In the genomic region with DNA sequence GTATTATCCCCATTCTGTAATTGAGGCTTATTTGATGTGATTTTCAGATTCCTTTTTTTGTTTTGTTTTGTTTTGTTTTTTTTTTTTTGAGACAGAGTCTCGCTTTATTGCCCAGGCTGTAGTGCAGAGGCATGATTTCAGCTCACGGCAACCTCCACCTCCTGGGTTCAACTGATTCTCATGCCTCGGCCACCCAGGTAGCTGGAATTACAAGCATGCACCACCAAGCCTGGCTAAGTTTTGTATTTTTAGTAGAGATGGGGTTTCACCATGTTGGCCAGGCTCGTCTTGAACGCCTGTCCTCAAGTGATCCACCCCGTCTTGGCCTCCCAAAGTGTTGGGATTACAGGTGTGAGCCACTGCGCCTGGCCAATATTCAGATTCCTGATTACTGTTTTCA, we compare ENCODE assay signal across 6 cellular contexts.
DNase-seq lines count a peak whose midpoint lies in the region; ATAC-seq and TF ChIP-seq lines count a peak whose summit lies in the region.
"Not testable (repeated sequence)": the region's sequence is repeated elsewhere in the genome, so short reads cannot be mapped to it uniquely, and the experiment has no call there.

No MANE protein-coding gene starts in this region.

- not testable (repeated sequence) for H3K4ac ChIP-seq in H9 (ENCODE audit: low read depth, low read length)

- not testable (repeated sequence) for ATAC-seq in T-helper 17 cell
- peak in 1 of 4 donors; percentile 9 for ATAC-seq in psoas muscle

- H3K9me3 Mint-ChIP-seq in H9; chondrocyte (ENCODE audit: low read depth): not testable (repeated sequence)

- not testable (repeated sequence) for H3K18ac ChIP-seq in H9 (ENCODE audit: insufficient read length, low read depth, low read length)

- peaks cover 1 to 36% (median 26%) of the 10 kb centered on the region in 3 experiments; a peak in 6 of 7 replicates for H3K36me3 Mint-ChIP-seq in H9 (ENCODE audit: insufficient read depth in 1 of 3, low read depth in 3 of 3)
- not testable (repeated sequence) for H3K36me3 Mint-ChIP-seq in T-helper 17 cell (ENCODE audit: low read depth); chondrocyte (ENCODE audit: low read depth)

- not testable (repeated sequence) for H3K27me3 Mint-ChIP-seq in H9 (ENCODE audit: low read depth); T-helper 17 cell; chondrocyte (ENCODE audit: low read depth)

- not testable (repeated sequence) for H3K27me3 ChIP-seq in H9 (ENCODE audit: insufficient read depth, low read length); cardiac muscle cell; psoas muscle (ENCODE audit: insufficient read depth in 3 of 3, low read length in 2 of 3)

- not testable (repeated sequence) for H3K27ac ChIP-seq in H9 (ENCODE audit: insufficient read length, low read depth, low read length)
- peak overlapping the region; percentile 7 for H3K27ac ChIP-seq in cardiac muscle cell
- H3K27ac ChIP-seq in psoas muscle, result peak overlapping the region; percentile 24

- not testable (repeated sequence) for H2BK120ac ChIP-seq in H9 (ENCODE audit: low read depth, low read length, poor library complexity, severe bottlenecking)

- not testable (repeated sequence) for H2BK12ac ChIP-seq in H9 (ENCODE audit: insufficient read length, low read depth, low read length)

- not testable (repeated sequence) for H4K20me1 ChIP-seq in H9 (ENCODE audit: control insufficient read depth, insufficient read depth, insufficient read length)

- not testable (repeated sequence) for H4K8ac ChIP-seq in H9 (replicated peaks; ENCODE audit: insufficient read length, low read depth, low read length)

- H3K27ac Mint-ChIP-seq in H9, result peak overlapping the region; percentile 0 to 88 (median 38); a peak in 5 of 7 replicates
- H3K27ac Mint-ChIP-seq in T-helper 17 cell, result peak overlapping the region; percentile 70
- peak overlapping the region; percentile 80 for H3K27ac Mint-ChIP-seq in chondrocyte (ENCODE audit: unreplicated experiment)

- not testable (repeated sequence) for H2BK20ac ChIP-seq in H9 (ENCODE audit: low read depth, low read length, poor library complexity, severe bottlenecking)

- not testable (repeated sequence) for H3K9ac ChIP-seq in H9 (ENCODE audit: extremely low read depth, insufficient read length, low read length)

- H3T11ph ChIP-seq in H9 (ENCODE audit: low read length), result not testable (repeated sequence)

- H3K4me2 ChIP-seq in H9 (ENCODE audit: insufficient read depth, insufficient read length, low read length), result not testable (repeated sequence)

- intact Hi-C loops in psoas muscle (cut with DNase I), result not testable (repeated sequence)

- no CpG with 5 or more reads among the region's 7 CpGs for WGBS in H9 (ENCODE audit: extremely low coverage, insufficient read length, low lambda C conversion rate)
- WGBS in psoas muscle, 3 donors, result 36 to 53% (median 38%) methylated on average over 7 of the region's 7 CpGs

- H3K4me1 Mint-ChIP-seq in H9 (peaks cover 24 to 42% of the 10 kb centered on the region in 2 experiments), T-helper 17 cell (peaks cover 12% of the 10 kb centered on the region), chondrocyte (ENCODE audit: low read depth) (peaks cover 40% of the 10 kb centered on the region)

- not testable (repeated sequence) for H2AK5ac ChIP-seq in H9 (ENCODE audit: insufficient read length, low read length)

- H3K23ac ChIP-seq in H9 (ENCODE audit: insufficient read length, low read depth, low read length), result not testable (repeated sequence)

- H3K36me3 ChIP-seq in cardiac muscle cell, result peaks cover 31% of the 10 kb centered on the region
- peaks cover 0 to 21% of the 10 kb centered on the region in 2 donors for H3K36me3 ChIP-seq in psoas muscle (ENCODE audit: insufficient read depth in 1 of 2, low read depth in 1 of 2)

- H4K91ac ChIP-seq in H9 (ENCODE audit: insufficient read length, low read depth, low read length), result not testable (repeated sequence)

- H3K56ac ChIP-seq in H9 (ENCODE audit: insufficient read length, low read depth, low read length), result not testable (repeated sequence)

- not testable (repeated sequence) for H3K79me1 ChIP-seq in H9 (ENCODE audit: insufficient read depth, low read depth, low read length, poor library complexity, severe bottlenecking)

- not testable (repeated sequence) for H3K23me2 ChIP-seq in H9 (ENCODE audit: insufficient read length, low read depth, low read length, poor library complexity, severe bottlenecking)

- H2BK15ac ChIP-seq in H9 (ENCODE audit: low read depth, low read length), result not testable (repeated sequence)

- H2BK5ac ChIP-seq in H9 (ENCODE audit: insufficient read length, low read length), result not testable (repeated sequence)

- TF ChIP-seq CTCF in H9 (conservative IDR thresholded peaks at IDR 0.05); chondrocyte (IDR thresholded peaks at IDR 0.05); cardiac muscle cell (IDR thresholded peaks at IDR 0.05; ENCODE audit: low read depth, low read length); psoas muscle (IDR thresholded peaks at IDR 0.05): not testable (repeated sequence)

- H3K14ac ChIP-seq in H9 (ENCODE audit: insufficient read depth, low read length), result not testable (repeated sequence)

- not testable (repeated sequence) for H4K5ac ChIP-seq in H9 (ENCODE audit: insufficient read length, low read depth, low read length)

- DNase-seq in H9 (peak; percentile 36), iPS DF 4.7 (ENCODE audit: extremely low read depth, low spot score) (peak; percentile 9)
- not testable (repeated sequence) for DNase-seq in T-helper 17 cell; chondrocyte (ENCODE audit: low spot score); cardiac muscle cell (ENCODE audit: low read depth in 1 of 2, low spot score in 1 of 2); psoas muscle

- H3K4me3 Mint-ChIP-seq in H9, result peak overlapping the region in 1 of 2 experiments; percentile 56; a peak in 1 of 5 replicates
- H3K4me3 Mint-ChIP-seq in T-helper 17 cell; chondrocyte (ENCODE audit: unreplicated experiment): not testable (repeated sequence)

- H2AFZ ChIP-seq in H9 (ENCODE audit: low read length), result not testable (repeated sequence)

- not testable (repeated sequence) for H3K4me1 ChIP-seq in H9 (ENCODE audit: insufficient read depth, low read length)
- H3K4me1 ChIP-seq in cardiac muscle cell (ENCODE audit: low read depth) (peaks cover 27% of the 10 kb centered on the region), psoas muscle (peaks cover 57% of the 10 kb centered on the region)

- not testable (repeated sequence) for H3K9me3 ChIP-seq in H9 (ENCODE audit: control insufficient read depth, low read depth, low read length); T-helper 17 cell (ENCODE audit: control insufficient read depth, low read length, poor library complexity, severe bottlenecking); cardiac muscle cell (ENCODE audit: low read depth); psoas muscle

- not testable (repeated sequence) for H3K79me2 ChIP-seq in H9 (ENCODE audit: insufficient read depth, low read length)

- not testable (repeated sequence) for H3K4me3 ChIP-seq in cardiac muscle cell, psoas muscle
